In genomic region chr2:95402370-95403203, GRCh38 we compare ENCODE assay signal across 1 cellular context.
TF ChIP-seq lines count a peak whose summit lies in the region.

A gene with protein sequence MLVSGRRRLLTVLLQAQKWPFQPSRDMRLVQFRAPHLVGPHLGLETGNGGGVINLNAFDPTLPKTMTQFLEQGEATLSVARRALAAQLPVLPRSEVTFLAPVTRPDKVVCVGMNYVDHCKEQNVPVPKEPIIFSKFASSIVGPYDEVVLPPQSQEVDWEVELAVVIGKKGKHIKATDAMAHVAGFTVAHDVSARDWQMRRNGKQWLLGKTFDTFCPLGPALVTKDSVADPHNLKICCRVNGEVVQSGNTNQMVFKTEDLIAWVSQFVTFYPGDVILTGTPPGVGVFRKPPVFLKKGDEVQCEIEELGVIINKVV (plus strand): TSS chr2:95402708. CDS start chr2:95405559, 2,851 bp downstream.

TF ChIP-seq in GM12878, 131 proteins besides CTCF, POLR2A, EP300 and RAD21 (continued from another document and continues in another):
- TF ChIP-seq, protein P1, sequence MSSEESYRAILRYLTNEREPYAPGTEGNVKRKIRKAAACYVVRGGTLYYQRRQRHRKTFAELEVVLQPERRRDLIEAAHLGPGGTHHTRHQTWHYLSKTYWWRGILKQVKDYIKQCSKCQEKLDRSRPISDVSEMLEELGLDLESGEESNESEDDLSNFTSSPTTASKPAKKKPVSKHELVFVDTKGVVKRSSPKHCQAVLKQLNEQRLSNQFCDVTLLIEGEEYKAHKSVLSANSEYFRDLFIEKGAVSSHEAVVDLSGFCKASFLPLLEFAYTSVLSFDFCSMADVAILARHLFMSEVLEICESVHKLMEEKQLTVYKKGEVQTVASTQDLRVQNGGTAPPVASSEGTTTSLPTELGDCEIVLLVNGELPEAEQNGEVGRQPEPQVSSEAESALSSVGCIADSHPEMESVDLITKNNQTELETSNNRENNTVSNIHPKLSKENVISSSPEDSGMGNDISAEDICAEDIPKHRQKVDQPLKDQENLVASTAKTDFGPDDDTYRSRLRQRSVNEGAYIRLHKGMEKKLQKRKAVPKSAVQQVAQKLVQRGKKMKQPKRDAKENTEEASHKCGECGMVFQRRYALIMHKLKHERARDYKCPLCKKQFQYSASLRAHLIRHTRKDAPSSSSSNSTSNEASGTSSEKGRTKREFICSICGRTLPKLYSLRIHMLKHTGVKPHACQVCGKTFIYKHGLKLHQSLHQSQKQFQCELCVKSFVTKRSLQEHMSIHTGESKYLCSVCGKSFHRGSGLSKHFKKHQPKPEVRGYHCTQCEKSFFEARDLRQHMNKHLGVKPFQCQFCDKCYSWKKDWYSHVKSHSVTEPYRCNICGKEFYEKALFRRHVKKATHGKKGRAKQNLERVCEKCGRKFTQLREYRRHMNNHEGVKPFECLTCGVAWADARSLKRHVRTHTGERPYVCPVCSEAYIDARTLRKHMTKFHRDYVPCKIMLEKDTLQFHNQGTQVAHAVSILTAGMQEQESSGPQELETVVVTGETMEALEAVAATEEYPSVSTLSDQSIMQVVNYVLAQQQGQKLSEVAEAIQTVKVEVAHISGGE (CRISPR knock-in tag; IDR thresholded peaks at IDR 0.05) = no peak
- TF ChIP-seq ZBED1 (IDR thresholded peaks at IDR 0.05; ENCODE audit: borderline replicate concordance) = no peak
- no peak for TF ChIP-seq NR2C2 (IDR thresholded peaks at IDR 0.05; ENCODE audit: borderline replicate concordance, control insufficient read depth, insufficient read length, low read depth)
- TF ChIP-seq BRCA1 (IDR thresholded peaks at IDR 0.05; ENCODE audit: low read depth, low read length) = no peak
- TF ChIP-seq CHD4 (IDR thresholded peaks at IDR 0.05) = no peak
- TF ChIP-seq EED (IDR thresholded peaks at IDR 0.05; ENCODE audit: low read depth) = no peak
- no peak for TF ChIP-seq RELA (IDR thresholded peaks at IDR 0.05; ENCODE audit: borderline replicate concordance, partially characterized antibody)
- no peak for TF ChIP-seq ZNF274 (IDR thresholded peaks at IDR 0.05; ENCODE audit: insufficient read depth, insufficient read length)
- no peak for TF ChIP-seq STAT3 (IDR thresholded peaks at IDR 0.05; ENCODE audit: low read depth, low read length)
- no peak for TF ChIP-seq SPI1 (IDR thresholded peaks at IDR 0.05; ENCODE audit: borderline replicate concordance, insufficient read depth, low read depth, low read length)
- no peak for TF ChIP-seq RAD51 (IDR thresholded peaks at IDR 0.05)
- TF ChIP-seq NR2F1 (conservative IDR thresholded peaks at IDR 0.05) = peak; percentile 97
- no peak for TF ChIP-seq SREBF2 (IDR thresholded peaks at IDR 0.05; ENCODE audit: low read length)
- no peak for TF ChIP-seq STAT1 (conservative IDR thresholded peaks at IDR 0.05)
- peak; percentile 89 for TF ChIP-seq TCF12 (IDR thresholded peaks at IDR 0.05; ENCODE audit: low read depth, low read length)
- TF ChIP-seq BCLAF1 (IDR thresholded peaks at IDR 0.05) = no peak
- TF ChIP-seq TAF1 (IDR thresholded peaks at IDR 0.05; ENCODE audit: borderline replicate concordance, low read depth, low read length) = peak; percentile 80; the same call in 1 of the 2 replicates
- TF ChIP-seq HDAC6 (IDR thresholded peaks at IDR 0.05; ENCODE audit: unreplicated experiment) = no peak
- no peak for TF ChIP-seq MTA2 (IDR thresholded peaks at IDR 0.05; ENCODE audit: low read depth)
- TF ChIP-seq EZH2 (IDR thresholded peaks at IDR 0.05; ENCODE audit: borderline replicate concordance, control insufficient read depth, low read depth, low read length) = no peak
- TF ChIP-seq CBX5 (IDR thresholded peaks at IDR 0.05; ENCODE audit: low read depth) = no peak
- TF ChIP-seq, protein P2, sequence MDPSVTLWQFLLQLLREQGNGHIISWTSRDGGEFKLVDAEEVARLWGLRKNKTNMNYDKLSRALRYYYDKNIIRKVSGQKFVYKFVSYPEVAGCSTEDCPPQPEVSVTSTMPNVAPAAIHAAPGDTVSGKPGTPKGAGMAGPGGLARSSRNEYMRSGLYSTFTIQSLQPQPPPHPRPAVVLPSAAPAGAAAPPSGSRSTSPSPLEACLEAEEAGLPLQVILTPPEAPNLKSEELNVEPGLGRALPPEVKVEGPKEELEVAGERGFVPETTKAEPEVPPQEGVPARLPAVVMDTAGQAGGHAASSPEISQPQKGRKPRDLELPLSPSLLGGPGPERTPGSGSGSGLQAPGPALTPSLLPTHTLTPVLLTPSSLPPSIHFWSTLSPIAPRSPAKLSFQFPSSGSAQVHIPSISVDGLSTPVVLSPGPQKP (IDR thresholded peaks at IDR 0.05; ENCODE audit: low read depth, low read length) = no peak
- TF ChIP-seq KLF5 (IDR thresholded peaks at IDR 0.05; ENCODE audit: partially characterized antibody) = no peak
- TF ChIP-seq MXI1 (IDR thresholded peaks at IDR 0.05; ENCODE audit: low read depth, low read length) = no peak
- no peak for TF ChIP-seq PRDM15 (CRISPR knock-in tag; IDR thresholded peaks at IDR 0.05)
- no peak; the same call in 1 of the 2 replicates for TF ChIP-seq PKNOX1 (IDR thresholded peaks at IDR 0.05)
- TF ChIP-seq RELB (IDR thresholded peaks at IDR 0.05; ENCODE audit: low read depth) = 0 out of 2 replicates have a peak, but pooled peaks have one; percentile 41
- TF ChIP-seq IKZF1 (conservative IDR thresholded peaks at IDR 0.05) = peak; percentile 69
- TF ChIP-seq, protein P3, sequence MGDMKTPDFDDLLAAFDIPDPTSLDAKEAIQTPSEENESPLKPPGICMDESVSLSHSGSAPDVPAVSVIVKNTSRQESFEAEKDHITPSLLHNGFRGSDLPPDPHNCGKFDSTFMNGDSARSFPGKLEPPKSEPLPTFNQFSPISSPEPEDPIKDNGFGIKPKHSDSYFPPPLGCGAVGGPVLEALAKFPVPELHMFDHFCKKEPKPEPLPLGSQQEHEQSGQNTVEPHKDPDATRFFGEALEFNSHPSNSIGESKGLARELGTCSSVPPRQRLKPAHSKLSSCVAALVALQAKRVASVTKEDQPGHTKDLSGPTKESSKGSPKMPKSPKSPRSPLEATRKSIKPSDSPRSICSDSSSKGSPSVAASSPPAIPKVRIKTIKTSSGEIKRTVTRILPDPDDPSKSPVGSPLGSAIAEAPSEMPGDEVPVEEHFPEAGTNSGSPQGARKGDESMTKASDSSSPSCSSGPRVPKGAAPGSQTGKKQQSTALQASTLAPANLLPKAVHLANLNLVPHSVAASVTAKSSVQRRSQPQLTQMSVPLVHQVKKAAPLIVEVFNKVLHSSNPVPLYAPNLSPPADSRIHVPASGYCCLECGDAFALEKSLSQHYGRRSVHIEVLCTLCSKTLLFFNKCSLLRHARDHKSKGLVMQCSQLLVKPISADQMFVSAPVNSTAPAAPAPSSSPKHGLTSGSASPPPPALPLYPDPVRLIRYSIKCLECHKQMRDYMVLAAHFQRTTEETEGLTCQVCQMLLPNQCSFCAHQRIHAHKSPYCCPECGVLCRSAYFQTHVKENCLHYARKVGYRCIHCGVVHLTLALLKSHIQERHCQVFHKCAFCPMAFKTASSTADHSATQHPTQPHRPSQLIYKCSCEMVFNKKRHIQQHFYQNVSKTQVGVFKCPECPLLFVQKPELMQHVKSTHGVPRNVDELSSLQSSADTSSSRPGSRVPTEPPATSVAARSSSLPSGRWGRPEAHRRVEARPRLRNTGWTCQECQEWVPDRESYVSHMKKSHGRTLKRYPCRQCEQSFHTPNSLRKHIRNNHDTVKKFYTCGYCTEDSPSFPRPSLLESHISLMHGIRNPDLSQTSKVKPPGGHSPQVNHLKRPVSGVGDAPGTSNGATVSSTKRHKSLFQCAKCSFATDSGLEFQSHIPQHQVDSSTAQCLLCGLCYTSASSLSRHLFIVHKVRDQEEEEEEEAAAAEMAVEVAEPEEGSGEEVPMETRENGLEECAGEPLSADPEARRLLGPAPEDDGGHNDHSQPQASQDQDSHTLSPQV (IDR thresholded peaks at IDR 0.05) = no peak
- TF ChIP-seq IRF4 (IDR thresholded peaks at IDR 0.05; ENCODE audit: low read depth, low read length) = no peak
- TF ChIP-seq MYC (IDR thresholded peaks at IDR 0.05; ENCODE audit: insufficient read depth, insufficient read length, insufficient replicate concordance, low read length, severe bottlenecking) = no peak
- TF ChIP-seq RUNX3 (IDR thresholded peaks at IDR 0.05; ENCODE audit: low read length) = peak; percentile 75
- TF ChIP-seq, protein P4, sequence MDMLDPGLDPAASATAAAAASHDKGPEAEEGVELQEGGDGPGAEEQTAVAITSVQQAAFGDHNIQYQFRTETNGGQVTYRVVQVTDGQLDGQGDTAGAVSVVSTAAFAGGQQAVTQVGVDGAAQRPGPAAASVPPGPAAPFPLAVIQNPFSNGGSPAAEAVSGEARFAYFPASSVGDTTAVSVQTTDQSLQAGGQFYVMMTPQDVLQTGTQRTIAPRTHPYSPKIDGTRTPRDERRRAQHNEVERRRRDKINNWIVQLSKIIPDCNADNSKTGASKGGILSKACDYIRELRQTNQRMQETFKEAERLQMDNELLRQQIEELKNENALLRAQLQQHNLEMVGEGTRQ (IDR thresholded peaks at IDR 0.05; ENCODE audit: borderline replicate concordance, low read depth, low read length) = no peak
- TF ChIP-seq TCF7 (IDR thresholded peaks at IDR 0.05; ENCODE audit: borderline replicate concordance) = no peak
- TF ChIP-seq GABPA (IDR thresholded peaks at IDR 0.05; ENCODE audit: low read depth) = no peak
- TF ChIP-seq ATF7 (IDR thresholded peaks at IDR 0.05; ENCODE audit: low read depth) = peak; percentile 82
- no peak for TF ChIP-seq ZBTB33 (IDR thresholded peaks at IDR 0.05)
